ENCODE assay signal across 16 cellular contexts in genomic region chr5:104355350-104355749, GRCh38.
"Had no signal": no experiment of that assay in that cellular context is flagged by ENCODE, and none has a peak within 500 bp of the region (broad histone marks: within the 10 kb centered on the region; RNA-seq: fewer than 3 reads in every experiment).

No MANE protein-coding gene starts in this region.

- H3K27me3 ChIP-seq: dorsolateral prefrontal cortex, foreskin keratinocyte, thyroid gland had no signal

- H3K9me3 ChIP-seq: thyroid gland had no signal

- H3K36me3 ChIP-seq: thyroid gland had no signal

- H3K27ac ChIP-seq: dorsolateral prefrontal cortex, foreskin keratinocyte, thyroid gland had no signal

- DNase-seq: activated CD4-positive, alpha-beta T cell treated with anti-CD3 and anti-CD28 coated beads, Interleukin-2, amount 10 ng/mL, durations not matched to agents 24 days and 14 days; activated CD8-positive, alpha-beta T cell treated with anti-CD3 and anti-CD28 coated beads, Interleukin-2, amount 10 ng/mL, durations not matched to agents 7 days and 5 days; activated naive CD4-positive, alpha-beta T cell treated with anti-CD3 and anti-CD28 coated beads for 36 hours; activated T-cell treated with anti-CD3 and anti-CD28 coated beads, Interleukin-2, amount 50 U/mL, for 24 hours; anterior cingulate cortex; caudate nucleus; dorsolateral prefrontal cortex; endodermal cell; foreskin keratinocyte; hypothalamus; posterior cingulate gyrus; stimulated activated CD8-positive, alpha-beta memory T cell treated with anti-CD3 and anti-CD28 coated beads, Interleukin-4, amount 100 ng/mL, for 48 hours; stimulated activated naive CD4-positive, alpha-beta T cell; T-helper 1 cell; T1000; thyroid gland had no signal

- H3K4me1 ChIP-seq: thyroid gland had no signal

- H3K4me3 ChIP-seq: dorsolateral prefrontal cortex, thyroid gland had no signal
